26 cellular contexts compared by ENCODE assay signal in the genomic region with DNA sequence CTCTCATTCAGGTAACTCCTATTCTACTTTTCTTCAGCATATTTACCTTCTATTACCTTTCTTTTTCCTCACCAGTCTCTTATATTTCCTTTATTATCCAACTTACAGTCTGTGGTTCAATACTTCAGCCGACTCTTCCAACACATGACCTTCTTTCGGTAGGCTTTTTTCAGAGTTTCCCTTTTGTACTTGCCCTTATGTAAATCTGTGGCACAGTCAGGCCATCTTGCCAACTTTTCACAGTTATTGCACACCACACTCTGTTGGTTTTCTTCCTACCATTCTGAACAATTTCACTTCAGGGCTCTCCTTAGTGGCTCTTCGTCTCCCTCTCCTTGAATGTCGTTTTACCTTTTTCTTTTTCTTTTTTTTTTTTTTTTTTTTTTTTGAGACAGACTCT.
DNase-seq lines count a peak whose midpoint lies in the region; ATAC-seq and TF ChIP-seq lines count a peak whose summit lies in the region.
"Had no signal": no experiment of that assay in that cellular context is flagged by ENCODE, and none has a peak within 500 bp of the region (broad histone marks: within the 10 kb centered on the region; RNA-seq: fewer than 3 reads in every experiment).

No MANE protein-coding gene starts in this region.

- H3K9me3 Mint-ChIP-seq in memory B cell: no peaks in the 10 kb centered on the region
- H3K9me3 Mint-ChIP-seq: activated CD8-positive, alpha-beta T cell treated with anti-CD3 and anti-CD28 coated beads for 36 hours; CD4-positive, alpha-beta T cell; GM23338; HFFc6 had no signal

- H3K4me3 ChIP-seq in Karpas-422 (ENCODE audit: low read length) (peak overlapping the region; percentile 42), OCI-LY7 (ENCODE audit: low read depth, low read length, poor library complexity, severe bottlenecking) (peak overlapping the region; percentile 54), vagina (no peak overlapping the region), right atrium auricular region (no peak overlapping the region)
- H3K4me3 ChIP-seq: dorsolateral prefrontal cortex, GM23338, smooth muscle cell, suprapubic skin had no signal

- H4K20me1 ChIP-seq in Karpas-422 (ENCODE audit: insufficient read depth, low read depth, low read length) (no peaks in the 10 kb centered on the region), OCI-LY7 (ENCODE audit: insufficient read depth, low read length) (no peaks in the 10 kb centered on the region)

- CTCF ChIA-PET in OCI-LY7 (lab: Charles Lee; ENCODE audit: unreplicated experiment): no interaction called here

- H3K27me3 ChIP-seq in Karpas-422 (ENCODE audit: low read length): no peaks in the 10 kb centered on the region
- no peaks in the 10 kb centered on the region for H3K27me3 ChIP-seq in vagina
- no peaks in the 10 kb centered on the region for H3K27me3 ChIP-seq in right atrium auricular region
- H3K27me3 ChIP-seq: dorsolateral prefrontal cortex, suprapubic skin had no signal

- TF ChIP-seq POLR2A in vagina (IDR thresholded peaks at IDR 0.05): no peak

- POLR2A ChIA-PET in OCI-LY7 (lab: Charles Lee): interaction anchor here (0.6 to 1.3 kb wide), 4 partner anchors 12 to 294 kb away, joined by 3 to 5 read pairs (median 3); no protein-coding TSS in a partner anchor

- no peak overlapping the region for H3K27ac Mint-ChIP-seq in memory B cell
- H3K27ac Mint-ChIP-seq: activated CD8-positive, alpha-beta T cell treated with anti-CD3 and anti-CD28 coated beads for 36 hours; CD4-positive, alpha-beta T cell; GM23338; HFFc6 had no signal

- BruUV-seq in OCI-LY7 (replicated peaks; lab: Mats Ljungman, UMichigan): no TSS peak

- peaks cover 30% of the 10 kb centered on the region for H3K4me1 Mint-ChIP-seq in memory B cell

- H2AFZ ChIP-seq in Karpas-422 (ENCODE audit: low read length) (peak overlapping the region; percentile 7; the same call in 1 of the 2 replicates), OCI-LY7 (ENCODE audit: low read length) (no peak overlapping the region; the same call in 1 of the 2 replicates)
- H2AFZ ChIP-seq: GM23338 had no signal

- H3K27ac ChIP-seq in Karpas-422 (ENCODE audit: low read length) (peak overlapping the region; percentile 62), OCI-LY7 (ENCODE audit: low read depth, low read length, poor library complexity, severe bottlenecking) (peak overlapping the region; percentile 84), vagina (no peak overlapping the region), right atrium auricular region (no peak overlapping the region)
- H3K27ac ChIP-seq: dorsolateral prefrontal cortex, suprapubic skin had no signal

- H3K9ac ChIP-seq in Karpas-422 (ENCODE audit: low read length): peak overlapping the region; percentile 41

- intact Hi-C loops in OCI-LY7 (cut with micrococcal nuclease; ENCODE audit: unreplicated experiment): loop anchor here (5.0 kb wide), 4 partner anchors 171 to 839 kb away; no protein-coding TSS in a partner anchor
- intact Hi-C loops in vagina (cut with DNase I): no loop called here

- peak; percentile 78 for DNase-seq in Karpas-422
- peak; percentile 78 for DNase-seq in OCI-LY7 (ENCODE audit: low spot score)
- DNase-seq in memory B cell (ENCODE audit: low spot score in 2 of 2): no peak
- no peak for DNase-seq in vagina (ENCODE audit: extremely low spot score in 2 of 2)
- DNase-seq in right atrium auricular region (ENCODE audit: low spot score): no peak
- DNase-seq in GM19240 (ENCODE audit: insufficient read length, low spot score): no peak
- DNase-seq: activated CD8-positive, alpha-beta T cell treated with anti-CD3 and anti-CD28 coated beads for 36 hours; activated effector memory CD4-positive, alpha-beta T cell treated with Interleukin-2 at 50 U/mL for 16 hours; CD4-positive, alpha-beta T cell; cerebellar nuclear complex; dorsolateral prefrontal cortex; HFFc6; kidney glomerular epithelial cell; mammary epithelial cell; NCI-H1436 treated with DMSO at 0.1 percent for 48 hours; NCI-H2171; NCI-H524 treated with DMSO at 0.1 percent for 48 hours; nucleus accumbens; Right ventricle myocardium superior; stimulated activated CD4-positive, alpha-beta T cell treated with anti-CD3 and anti-CD28 coated beads, Interleukin-2, amount 100 ng/mL, for 24 hours; SW 1271 had no signal

- no peaks in the 10 kb centered on the region for H3K36me3 Mint-ChIP-seq in memory B cell

- H3K4me1 ChIP-seq in Karpas-422 (ENCODE audit: low read length) (peaks cover 64% of the 10 kb centered on the region), OCI-LY7 (ENCODE audit: insufficient read depth, low read length, poor library complexity, severe bottlenecking) (peaks cover 77% of the 10 kb centered on the region), vagina (peaks cover 43% of the 10 kb centered on the region), right atrium auricular region (peaks cover 0 to 46% of the 10 kb centered on the region in 2 donors)

- TF ChIP-seq CTCF in OCI-LY7 (conservative IDR thresholded peaks at IDR 0.05; ENCODE audit: low read length): no peak
- no peak for TF ChIP-seq CTCF in vagina (IDR thresholded peaks at IDR 0.05)
- TF ChIP-seq CTCF in right atrium auricular region (IDR thresholded peaks at IDR 0.05): no peak

- H3K9me2 ChIP-seq in Karpas-422 (replicated peaks; ENCODE audit: insufficient read depth, low read length): no peaks in the 10 kb centered on the region
- H3K9me2 ChIP-seq in OCI-LY7 (ENCODE audit: insufficient read depth, low read length): no peaks in the 10 kb centered on the region

- no peaks in the 10 kb centered on the region for H3K9me3 ChIP-seq in Karpas-422 (ENCODE audit: low read length)
- H3K9me3 ChIP-seq in OCI-LY7 (ENCODE audit: low read length): no peaks in the 10 kb centered on the region
- no peaks in the 10 kb centered on the region for H3K9me3 ChIP-seq in vagina
- no peaks in the 10 kb centered on the region for H3K9me3 ChIP-seq in right atrium auricular region
- H3K9me3 ChIP-seq: suprapubic skin had no signal

- peak; percentile 70 for ATAC-seq in memory B cell (ENCODE audit: low read depth)
- no peak for ATAC-seq in HG03025 (IDR thresholded peaks at IDR 0.05; ENCODE audit: low FRiP score, unreplicated experiment)
- ATAC-seq: activated CD4-positive, CD25-positive, alpha-beta regulatory T cell treated with anti-CD3 and anti-CD28 coated beads, Interleukin-2, amount 50 U/mL, for 24 hours; activated CD8-positive, alpha-beta T cell treated with anti-CD3 and anti-CD28 coated beads for 36 hours; GM23338 had no signal

- H3K4me2 ChIP-seq in Karpas-422 (ENCODE audit: low read depth, low read length, poor library complexity, severe bottlenecking): peak overlapping the region; percentile 48
- peak overlapping the region; percentile 73 for H3K4me2 ChIP-seq in OCI-LY7 (ENCODE audit: low read length)
- H3K4me2 ChIP-seq: GM23338, smooth muscle cell had no signal

- H3K79me2 ChIP-seq in Karpas-422 (ENCODE audit: low read length) (no peaks in the 10 kb centered on the region), OCI-LY7 (ENCODE audit: insufficient read depth, low read depth, low read length) (no peaks in the 10 kb centered on the region)

- no peaks in the 10 kb centered on the region for H3K27me3 Mint-ChIP-seq in memory B cell
- H3K27me3 Mint-ChIP-seq: activated CD8-positive, alpha-beta T cell treated with anti-CD3 and anti-CD28 coated beads for 36 hours; CD4-positive, alpha-beta T cell had no signal

- H3K4me3 Mint-ChIP-seq in memory B cell: no peak overlapping the region
- H3K4me3 Mint-ChIP-seq: activated CD8-positive, alpha-beta T cell treated with anti-CD3 and anti-CD28 coated beads for 36 hours; CD4-positive, alpha-beta T cell; GM23338; HFFc6 had no signal

- H3K36me3 ChIP-seq in Karpas-422 (ENCODE audit: insufficient read depth, low read length): no peaks in the 10 kb centered on the region
- no peaks in the 10 kb centered on the region for H3K36me3 ChIP-seq in OCI-LY7 (ENCODE audit: insufficient read depth, low read length)
- no peaks in the 10 kb centered on the region for H3K36me3 ChIP-seq in vagina
- H3K36me3 ChIP-seq in right atrium auricular region: no peaks in the 10 kb centered on the region
- H3K36me3 ChIP-seq: suprapubic skin had no signal

Comparison
In these comparisons a context has a peak if more than half of its experiments do, and no peak if none do; other contexts are left out.
1. DNase-seq: peak in Karpas-422 (single experiment) and OCI-LY7 (single experiment); none in memory B cell (0 of 2), vagina (0 of 2), right atrium auricular region (single experiment) and GM19240 (single experiment).
2. H3K27ac ChIP-seq: peak in Karpas-422 (single experiment) and OCI-LY7 (single experiment); none in vagina (single experiment) and right atrium auricular region (0 of 2).
3. H3K4me3 ChIP-seq: peak in Karpas-422 (single experiment) and OCI-LY7 (single experiment); none in vagina (0 of 2) and right atrium auricular region (0 of 2).